ENCODE assay signal across 8 cellular contexts in the genomic region with DNA sequence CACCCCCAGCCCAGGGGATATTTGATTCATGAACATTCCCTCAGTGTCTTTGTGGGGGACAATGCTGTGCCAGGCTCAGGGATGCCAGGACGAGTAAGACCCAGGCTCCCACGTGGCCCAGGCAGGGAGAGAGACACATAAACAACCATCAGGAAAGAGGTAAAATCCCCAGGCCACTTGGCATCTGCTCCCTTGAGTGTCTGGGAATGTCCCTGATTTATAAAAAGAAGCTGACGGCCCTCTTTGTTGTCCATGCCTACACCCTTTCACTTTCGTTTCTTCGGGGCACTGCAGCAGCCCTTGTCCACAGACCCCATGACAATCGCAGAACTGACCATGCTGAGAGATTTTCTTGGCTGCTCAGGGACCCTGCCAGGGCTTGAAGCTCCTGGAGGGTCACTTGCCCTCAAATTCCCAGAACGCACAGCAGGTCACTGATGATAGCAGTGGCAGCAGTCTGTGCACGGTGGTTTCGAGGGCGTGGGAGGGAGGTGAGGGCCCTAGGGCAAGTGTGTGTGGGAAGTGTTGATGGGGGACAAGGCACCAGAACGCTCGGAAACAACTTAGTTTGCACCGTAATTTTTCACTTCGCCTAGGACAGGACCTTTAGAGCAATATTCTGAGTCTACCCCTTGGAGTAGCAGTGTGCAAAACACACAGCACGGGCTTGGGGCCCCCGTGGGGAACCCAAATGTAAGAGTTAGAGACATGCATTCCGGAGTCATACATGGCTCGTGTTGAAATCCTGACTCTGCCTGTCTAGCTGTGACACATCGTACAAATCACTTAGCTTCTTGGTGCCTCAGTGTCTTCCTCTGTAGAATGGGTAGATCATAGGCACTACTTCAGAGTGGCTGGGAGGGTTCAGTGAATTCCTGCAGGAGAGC. TPM values are rescaled to one million over a fixed set of nuclear protein-coding genes. Genes with fewer than 3 reads are reported as not detected.
DNase-seq lines count a peak whose midpoint lies in the region; ATAC-seq and TF ChIP-seq lines count a peak whose summit lies in the region.

No MANE protein-coding gene starts in this region.

- peak; percentile 35 for DNase-seq in activated T-cell treated with anti-CD3 and anti-CD28 coated beads for 24 hours (ENCODE audit: low read depth)
- DNase-seq in activated T-cell treated with anti-CD3 and anti-CD28 coated beads for 4 hours, result no peak
- no peak for DNase-seq in activated CD4-positive, alpha-beta T cell treated with anti-CD3 and anti-CD28 coated beads, Interleukin-2, amount 10 ng/mL, durations not matched to agents 7 days and 5 days
- peak; percentile 30 for DNase-seq in fibroblast of pulmonary artery (ENCODE audit: low read depth)
- DNase-seq in islet precursor cell, result no peak
- no peak for DNase-seq in SKM-1 (lab: John Stamatoyannopoulos, UW; ENCODE audit: unreplicated experiment)

- peak; percentile 41 for ATAC-seq in HG02973 (IDR thresholded peaks at IDR 0.05; ENCODE audit: unreplicated experiment)

- H3K27ac ChIP-seq in rectal smooth muscle tissue (ENCODE audit: low read depth, low read length), result peak overlapping the region; percentile 46

- H3K4me3 ChIP-seq in fibroblast of pulmonary artery (replicated peaks; ENCODE audit: low read depth, low read length) (peak overlapping the region; percentile 40), rectal smooth muscle tissue (ENCODE audit: low read length) (peak overlapping the region; percentile 56)

- H3K36me3 Mint-ChIP-seq in activated CD4-positive, alpha-beta T cell treated with anti-CD3 and anti-CD28 coated beads, Interleukin-2, amount 10 ng/mL, durations not matched to agents 7 days and 5 days (ENCODE audit: low read depth), result peaks cover 19% of the 10 kb centered on the region

- no peaks in the 10 kb centered on the region for H3K27me3 ChIP-seq in rectal smooth muscle tissue (ENCODE audit: control insufficient read depth, insufficient read depth, low read length)

- CTCF ChIA-PET in activated CD4-positive, alpha-beta T cell treated with anti-CD3 and anti-CD28 coated beads, Interleukin-2, amount 10 ng/mL, durations not matched to agents 7 days and 5 days (lab: Charles Lee), result interaction anchor here (1.3 to 4.7 kb wide), 4 partner anchors 12 to 33 kb away, joined by 4 to 24 read pairs (median 10); no protein-coding TSS in a partner anchor

- H3K27me3 Mint-ChIP-seq in activated CD4-positive, alpha-beta T cell treated with anti-CD3 and anti-CD28 coated beads, Interleukin-2, amount 10 ng/mL, durations not matched to agents 7 days and 5 days, result peaks cover 2% of the 10 kb centered on the region

- no peak overlapping the region for H3K9ac ChIP-seq in rectal smooth muscle tissue (ENCODE audit: low read length)

- TF ChIP-seq CTCF in fibroblast of pulmonary artery (IDR thresholded peaks at IDR 0.05; ENCODE audit: low read length, missing control alignments), result no peak

- POLR2A ChIA-PET in activated CD4-positive, alpha-beta T cell treated with anti-CD3 and anti-CD28 coated beads, Interleukin-2, amount 10 ng/mL, durations not matched to agents 7 days and 5 days (lab: Charles Lee), result interaction anchor here (0.6 to 1.0 kb wide), 2 partner anchors 44 to 543 kb away, joined by 3 to 4 read pairs; a partner anchor contains a TSS

- H3K9me3 Mint-ChIP-seq in activated CD4-positive, alpha-beta T cell treated with anti-CD3 and anti-CD28 coated beads, Interleukin-2, amount 10 ng/mL, durations not matched to agents 7 days and 5 days, result peaks cover 3% of the 10 kb centered on the region

- H3K4me1 Mint-ChIP-seq in activated CD4-positive, alpha-beta T cell treated with anti-CD3 and anti-CD28 coated beads, Interleukin-2, amount 10 ng/mL, durations not matched to agents 7 days and 5 days, result peaks cover 62% of the 10 kb centered on the region

- peak overlapping the region; percentile 86 for H3K27ac Mint-ChIP-seq in activated CD4-positive, alpha-beta T cell treated with anti-CD3 and anti-CD28 coated beads, Interleukin-2, amount 10 ng/mL, durations not matched to agents 7 days and 5 days

- peaks cover 13% of the 10 kb centered on the region for H3K4me1 ChIP-seq in rectal smooth muscle tissue (ENCODE audit: control insufficient read depth, insufficient read depth, low read length)

- no peaks in the 10 kb centered on the region for H3K36me3 ChIP-seq in rectal smooth muscle tissue (ENCODE audit: control insufficient read depth, insufficient read depth, low read length)

- peak overlapping the region; percentile 62 for H3K4me3 Mint-ChIP-seq in activated CD4-positive, alpha-beta T cell treated with anti-CD3 and anti-CD28 coated beads, Interleukin-2, amount 10 ng/mL, durations not matched to agents 7 days and 5 days

RNA-seq across cellular contexts. Expression of a gene that starts 4.7 kb away (rescaled TPM):
- total RNA-seq in activated CD4-positive, alpha-beta T cell treated with anti-CD3 and anti-CD28 coated beads, Interleukin-2, amount 10 ng/mL, durations not matched to agents 7 days and 5 days, result 1 to 10 TPM; 3.3 to 3.8 TPM

RNA-seq across cellular contexts. Expression of a gene that starts 17.0 kb away (rescaled TPM):
- 10 to 100 TPM; 83.9 to 98.5 TPM for total RNA-seq in activated CD4-positive, alpha-beta T cell treated with anti-CD3 and anti-CD28 coated beads, Interleukin-2, amount 10 ng/mL, durations not matched to agents 7 days and 5 days

RNA-seq across cellular contexts. Expression of a gene that starts 43.8 kb away (rescaled TPM):
- total RNA-seq in activated CD4-positive, alpha-beta T cell treated with anti-CD3 and anti-CD28 coated beads, Interleukin-2, amount 10 ng/mL, durations not matched to agents 7 days and 5 days, result 100 to 1,000 TPM; 200 to 222 TPM

Comparison
In these comparisons a context has a peak if more than half of its experiments do, and no peak if none do; other contexts are left out.
1. DNase-seq: peak in activated T-cell treated with anti-CD3 and anti-CD28 coated beads for 24 hours (single experiment) and fibroblast of pulmonary artery (single experiment); none in activated T-cell treated with anti-CD3 and anti-CD28 coated beads for 4 hours (single experiment), activated CD4-positive, alpha-beta T cell treated with anti-CD3 and anti-CD28 coated beads, Interleukin-2, amount 10 ng/mL, durations not matched to agents 7 days and 5 days (single experiment), islet precursor cell (single experiment) and SKM-1 (single experiment).